In genomic region chr9:33620738-33621439, GRCh38 we compare ENCODE assay signal across 9 cellular contexts.
A peak's percentile ranks its signal among the peaks of the same experiment; 100 is the strongest.
DNase-seq lines count a peak whose midpoint lies in the region; ATAC-seq and TF ChIP-seq lines count a peak whose summit lies in the region.
"Had no signal": no experiment of that assay in that cellular context is flagged by ENCODE, and none has a peak within 500 bp of the region (broad histone marks: within the 10 kb centered on the region; RNA-seq: fewer than 3 reads in every experiment).

No MANE protein-coding gene starts in this region.

- H3K36me3 ChIP-seq in ACC112 (ENCODE audit: insufficient read depth, low read length) (no peaks in the 10 kb centered on the region), right lobe of liver (no peaks in the 10 kb centered on the region), upper lobe of right lung (no peaks in the 10 kb centered on the region)

- no peak for TF ChIP-seq POLR2A in right lobe of liver (IDR thresholded peaks at IDR 0.05)

- H3K27me3 ChIP-seq in ACC112 (ENCODE audit: insufficient read depth, low read length): no peaks in the 10 kb centered on the region
- no peaks in the 10 kb centered on the region for H3K27me3 ChIP-seq in right lobe of liver
- peaks cover 30% of the 10 kb centered on the region for H3K27me3 ChIP-seq in upper lobe of right lung

- ATAC-seq in right lobe of liver (no peak), HG02884 (IDR thresholded peaks at IDR 0.05; ENCODE audit: unreplicated experiment) (no peak), upper lobe of right lung (no peak)

- WGBS in right lobe of liver (ENCODE audit: insufficient coverage, low coverage, low lambda C conversion rate, missing lambda C conversion rate): 60% methylated on average over 6 of the region's 10 CpGs

- H3K27ac ChIP-seq in ACC112 (ENCODE audit: low read depth, low read length) (0 out of 2 replicates have a peak overlapping the region, but pooled peaks have one; percentile 15), right lobe of liver (no peak overlapping the region), upper lobe of right lung (no peak overlapping the region)

- H3K4me1 ChIP-seq in ACC112 (ENCODE audit: control insufficient read depth, insufficient read depth, low read length, unreplicated experiment) (peaks cover 22% of the 10 kb centered on the region), right lobe of liver (no peaks in the 10 kb centered on the region), upper lobe of right lung (no peaks in the 10 kb centered on the region)

- no peaks in the 10 kb centered on the region for H3K79me2 ChIP-seq in ACC112 (ENCODE audit: control insufficient read depth, insufficient read depth, low read length, unreplicated experiment)

- H3K9me3 ChIP-seq in right lobe of liver (no peaks in the 10 kb centered on the region), upper lobe of right lung (no peaks in the 10 kb centered on the region)

- in situ Hi-C loops in astrocyte of the spinal cord (cut with HindIII; ENCODE audit: low sequenced_read_pairs): no loop called here

- no peak for TF ChIP-seq CTCF in astrocyte of the spinal cord (IDR thresholded peaks at IDR 0.05; ENCODE audit: low read depth, low read length)
- TF ChIP-seq CTCF in right lobe of liver (IDR thresholded peaks at IDR 0.05): no peak
- TF ChIP-seq CTCF in upper lobe of right lung (IDR thresholded peaks at IDR 0.05): no peak

- intact Hi-C loops in right lobe of liver (cut with DNase I): loop anchor here in 1 of 2 donors (5.0 kb wide), 1 partner anchor 101 kb away; no protein-coding TSS in a partner anchor
- intact Hi-C loops in upper lobe of right lung (cut with DNase I): loop anchor here (5.0 kb wide), 1 partner anchor 101 kb away; no protein-coding TSS in a partner anchor

- no peak overlapping the region for H2AFZ ChIP-seq in ACC112 (ENCODE audit: low read length, unreplicated experiment)

- H3K4me3 ChIP-seq in ACC112 (ENCODE audit: low read depth, low read length): no peak overlapping the region
- H3K4me3 ChIP-seq in astrocyte of the spinal cord (ENCODE audit: low read depth, low read length): no peak overlapping the region
- no peak overlapping the region for H3K4me3 ChIP-seq in right lobe of liver
- no peak overlapping the region for H3K4me3 ChIP-seq in upper lobe of right lung

- peak; percentile 86 for DNase-seq in HPDE6-E6E7 (ENCODE audit: extremely low spot score)
- DNase-seq in astrocyte of the spinal cord (ENCODE audit: low read depth, low spot score): peak; percentile 71
- peak; percentile 73 for DNase-seq in kidney tubule cell (ENCODE audit: low spot score)
- no peak for DNase-seq in central memory CD4-positive, alpha-beta T cell
- DNase-seq in right lobe of liver: no peak
- DNase-seq in upper lobe of right lung: no peak
- DNase-seq: NCI-H146 had no signal

Comparison
In these comparisons a context has a peak if more than half of its experiments do, and no peak if none do; other contexts are left out.
1. DNase-seq: peak in HPDE6-E6E7 (single experiment), astrocyte of the spinal cord (single experiment) and kidney tubule cell (single experiment); none in central memory CD4-positive, alpha-beta T cell (single experiment), right lobe of liver (0 of 3) and upper lobe of right lung (single experiment).